1 cellular context compared by ENCODE assay signal in the genomic region with DNA sequence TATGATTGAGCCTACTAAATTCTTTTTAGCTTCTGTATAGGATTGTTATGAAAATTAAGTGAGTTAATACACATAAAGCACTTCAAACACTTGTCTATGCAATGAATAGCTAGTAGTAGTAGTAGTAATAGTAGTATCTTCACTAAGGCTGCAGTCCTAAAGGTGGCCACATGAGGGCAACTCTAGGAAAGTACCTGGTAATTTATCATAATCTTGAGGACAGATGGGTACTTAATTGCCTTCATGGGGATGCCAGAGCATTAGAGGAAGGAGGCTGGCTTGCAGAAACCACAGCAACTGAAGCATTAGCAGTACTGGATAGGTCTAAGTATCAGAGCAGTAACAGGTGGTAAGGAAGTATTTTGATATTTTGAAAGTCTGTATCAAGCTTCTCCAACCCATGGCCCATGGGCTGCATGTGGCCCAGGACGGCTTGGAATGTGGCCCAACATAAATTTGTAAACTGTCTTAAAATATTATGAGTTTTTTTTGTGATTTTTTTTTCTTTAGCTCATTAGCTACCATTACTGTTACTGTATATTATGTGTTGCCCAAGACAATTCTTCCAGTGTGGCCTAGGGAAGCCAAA.
TF ChIP-seq lines count a peak whose summit lies in the region.

No MANE protein-coding gene starts in this region.

TF ChIP-seq in H1, 55 proteins besides CTCF, POLR2A, EP300 and RAD21:
- TF ChIP-seq BRCA1 (IDR thresholded peaks at IDR 0.05; ENCODE audit: low read depth, low read length), result no peak
- TF ChIP-seq TAF7 (optimal IDR thresholded peaks at IDR 0.05; ENCODE audit: borderline replicate concordance, low read depth, low read length), result no peak
- no peak for TF ChIP-seq EGR1 (IDR thresholded peaks at IDR 0.05; ENCODE audit: borderline replicate concordance, low read depth, low read length)
- TF ChIP-seq, protein P1, sequence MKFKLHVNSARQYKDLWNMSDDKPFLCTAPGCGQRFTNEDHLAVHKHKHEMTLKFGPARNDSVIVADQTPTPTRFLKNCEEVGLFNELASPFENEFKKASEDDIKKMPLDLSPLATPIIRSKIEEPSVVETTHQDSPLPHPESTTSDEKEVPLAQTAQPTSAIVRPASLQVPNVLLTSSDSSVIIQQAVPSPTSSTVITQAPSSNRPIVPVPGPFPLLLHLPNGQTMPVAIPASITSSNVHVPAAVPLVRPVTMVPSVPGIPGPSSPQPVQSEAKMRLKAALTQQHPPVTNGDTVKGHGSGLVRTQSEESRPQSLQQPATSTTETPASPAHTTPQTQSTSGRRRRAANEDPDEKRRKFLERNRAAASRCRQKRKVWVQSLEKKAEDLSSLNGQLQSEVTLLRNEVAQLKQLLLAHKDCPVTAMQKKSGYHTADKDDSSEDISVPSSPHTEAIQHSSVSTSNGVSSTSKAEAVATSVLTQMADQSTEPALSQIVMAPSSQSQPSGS (IDR thresholded peaks at IDR 0.05; ENCODE audit: low read length), result no peak
- TF ChIP-seq NANOG (IDR thresholded peaks at IDR 0.05; ENCODE audit: insufficient read depth, low read depth, low read length, poor library complexity, severe bottlenecking), result no peak
